In the genomic region with DNA sequence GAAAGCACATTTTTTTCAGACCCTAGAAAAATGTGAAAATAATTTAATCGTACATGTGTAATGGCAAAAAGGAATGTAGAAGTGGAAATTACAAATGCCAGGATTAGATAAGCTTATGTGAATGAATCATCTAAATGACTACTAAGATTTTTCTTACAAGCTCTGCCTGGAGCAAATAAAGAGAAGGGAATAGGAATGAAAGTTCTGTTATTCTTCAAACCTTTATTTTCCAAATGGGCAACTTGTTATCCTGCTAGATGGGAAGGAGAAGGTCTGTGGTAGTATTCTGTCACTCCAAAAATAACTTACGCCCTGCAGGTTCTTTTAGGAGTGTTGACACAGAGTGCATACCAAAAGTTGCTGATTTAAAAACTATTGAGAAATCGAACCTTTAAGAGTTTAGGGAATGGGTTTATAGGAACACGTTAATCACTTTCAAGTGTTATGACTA, we compare ENCODE assay signal across 1 cellular context.
TF ChIP-seq lines count a peak whose summit lies in the region.

No MANE protein-coding gene starts in this region.

TF ChIP-seq in SK-N-SH treated with all-trans-retinoic acid at 6 μM for 48 hours, 23 proteins besides CTCF, POLR2A, EP300 and RAD21 (continued from another document):
- TF ChIP-seq, protein P1, sequence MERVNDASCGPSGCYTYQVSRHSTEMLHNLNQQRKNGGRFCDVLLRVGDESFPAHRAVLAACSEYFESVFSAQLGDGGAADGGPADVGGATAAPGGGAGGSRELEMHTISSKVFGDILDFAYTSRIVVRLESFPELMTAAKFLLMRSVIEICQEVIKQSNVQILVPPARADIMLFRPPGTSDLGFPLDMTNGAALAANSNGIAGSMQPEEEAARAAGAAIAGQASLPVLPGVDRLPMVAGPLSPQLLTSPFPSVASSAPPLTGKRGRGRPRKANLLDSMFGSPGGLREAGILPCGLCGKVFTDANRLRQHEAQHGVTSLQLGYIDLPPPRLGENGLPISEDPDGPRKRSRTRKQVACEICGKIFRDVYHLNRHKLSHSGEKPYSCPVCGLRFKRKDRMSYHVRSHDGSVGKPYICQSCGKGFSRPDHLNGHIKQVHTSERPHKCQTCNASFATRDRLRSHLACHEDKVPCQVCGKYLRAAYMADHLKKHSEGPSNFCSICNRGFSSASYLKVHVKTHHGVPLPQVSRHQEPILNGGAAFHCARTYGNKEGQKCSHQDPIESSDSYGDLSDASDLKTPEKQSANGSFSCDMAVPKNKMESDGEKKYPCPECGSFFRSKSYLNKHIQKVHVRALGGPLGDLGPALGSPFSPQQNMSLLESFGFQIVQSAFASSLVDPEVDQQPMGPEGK (CRISPR knock-in tag; IDR thresholded peaks at IDR 0.05; ENCODE audit: borderline replicate concordance), result no peak
- TF ChIP-seq, protein P2, sequence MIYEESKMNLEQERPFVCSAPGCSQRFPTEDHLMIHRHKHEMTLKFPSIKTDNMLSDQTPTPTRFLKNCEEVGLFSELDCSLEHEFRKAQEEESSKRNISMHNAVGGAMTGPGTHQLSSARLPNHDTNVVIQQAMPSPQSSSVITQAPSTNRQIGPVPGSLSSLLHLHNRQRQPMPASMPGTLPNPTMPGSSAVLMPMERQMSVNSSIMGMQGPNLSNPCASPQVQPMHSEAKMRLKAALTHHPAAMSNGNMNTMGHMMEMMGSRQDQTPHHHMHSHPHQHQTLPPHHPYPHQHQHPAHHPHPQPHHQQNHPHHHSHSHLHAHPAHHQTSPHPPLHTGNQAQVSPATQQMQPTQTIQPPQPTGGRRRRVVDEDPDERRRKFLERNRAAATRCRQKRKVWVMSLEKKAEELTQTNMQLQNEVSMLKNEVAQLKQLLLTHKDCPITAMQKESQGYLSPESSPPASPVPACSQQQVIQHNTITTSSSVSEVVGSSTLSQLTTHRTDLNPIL (CRISPR knock-in tag; IDR thresholded peaks at IDR 0.05; ENCODE audit: low read depth), result 0 out of 2 replicates have a peak, but pooled peaks have one; percentile 40
- TF ChIP-seq CSDC2 (CRISPR knock-in tag; IDR thresholded peaks at IDR 0.05), result no peak
- no peak for TF ChIP-seq TOX (CRISPR knock-in tag; IDR thresholded peaks at IDR 0.05; ENCODE audit: borderline replicate concordance)
- peak; percentile 93 for TF ChIP-seq ISL1 (CRISPR knock-in tag; IDR thresholded peaks at IDR 0.05)
